18 cellular contexts compared by ENCODE assay signal in genomic region chr18:68489018-68489792, GRCh38.
DNase-seq lines count a peak whose midpoint lies in the region; ATAC-seq, FAIRE-seq and TF ChIP-seq lines count a peak whose summit lies in the region.
"Had no signal": no experiment of that assay in that cellular context is flagged by ENCODE, and none has a peak within 500 bp of the region (broad histone marks: within the 10 kb centered on the region; RNA-seq: fewer than 3 reads in every experiment).

No MANE protein-coding gene starts in this region.

- H2AFZ ChIP-seq in Loucy (ENCODE audit: low read length) = peak overlapping the region; percentile 25

- H3K4me1 Mint-ChIP-seq in mesothelial cell of epicardium = no peaks in the 10 kb centered on the region
- no peaks in the 10 kb centered on the region for H3K4me1 Mint-ChIP-seq in activated naive CD4-positive, alpha-beta T cell treated with anti-CD3 and anti-CD28 coated beads, Interleukin-2, amount 10 ng/mL, durations not matched to agents 7 days and 5 days
- H3K4me1 Mint-ChIP-seq: activated naive CD8-positive, alpha-beta T cell treated with anti-CD3 and anti-CD28 coated beads, Interleukin-2, amount 10 ng/mL, durations not matched to agents 7 days and 5 days; nephron progenitor cell had no signal

- TF ChIP-seq CTCF in Loucy (conservative IDR thresholded peaks at IDR 0.05; ENCODE audit: low read length) (no peak), mesothelial cell of epicardium (IDR thresholded peaks at IDR 0.05; ENCODE audit: unreplicated experiment) (no peak), pancreas (IDR thresholded peaks at IDR 0.05) (no peak)

- WGBS in pancreas, 2 donors = 27 to 29% methylated on average over 6 of the region's 6 CpGs

- ATAC-seq in esophagus mucosa = peak; percentile 38
- no peak for ATAC-seq in GM18858 (IDR thresholded peaks at IDR 0.05; ENCODE audit: unreplicated experiment)
- no peak for ATAC-seq in pancreas
- ATAC-seq: activated CD8-positive, alpha-beta T cell treated with anti-CD3 and anti-CD28 coated beads, Interleukin-2, amount 10 ng/mL, durations not matched to agents 7 days and 5 days; activated T-cell treated with anti-CD3 and anti-CD28 coated beads, Interleukin-2, amount 50 U/mL, for 72 hours; GM12878; Panc1 had no signal

- no peak overlapping the region for H3K27ac ChIP-seq in pancreas
- H3K27ac ChIP-seq: right atrium auricular region had no signal

- no peaks in the 10 kb centered on the region for H3K9me2 ChIP-seq in Loucy (replicated peaks; ENCODE audit: low read depth, low read length)

- intact Hi-C loops in pancreas (cut with DNase I) = no loop called here

- no peak overlapping the region for H3K9ac ChIP-seq in Loucy (ENCODE audit: low read depth, low read length, poor library complexity, severe bottlenecking)

- H3K4me3 Mint-ChIP-seq in mesothelial cell of epicardium = no peak overlapping the region
- H3K4me3 Mint-ChIP-seq in activated naive CD4-positive, alpha-beta T cell treated with anti-CD3 and anti-CD28 coated beads, Interleukin-2, amount 10 ng/mL, durations not matched to agents 7 days and 5 days = no peak overlapping the region
- H3K4me3 Mint-ChIP-seq: activated CD8-positive, alpha-beta T cell treated with anti-CD3 and anti-CD28 coated beads, Interleukin-2, amount 10 ng/mL, durations not matched to agents 7 days and 5 days; activated naive CD8-positive, alpha-beta T cell treated with anti-CD3 and anti-CD28 coated beads, Interleukin-2, amount 10 ng/mL, durations not matched to agents 7 days and 5 days; activated T-cell treated with anti-CD3 and anti-CD28 coated beads, Interleukin-2, amount 50 U/mL, for 72 hours; nephron progenitor cell had no signal

- DNase-seq in EH (ENCODE audit: low read depth) = peak; percentile 36
- no peak for DNase-seq in mesothelial cell of epicardium (ENCODE audit: low spot score in 2 of 2, unreplicated experiment in 2 of 2)
- no peak for DNase-seq in activated CD4-positive, alpha-beta T cell treated with anti-CD3 and anti-CD28 coated beads for 4 hours
- DNase-seq in activated naive CD4-positive, alpha-beta T cell treated with anti-CD3 and anti-CD28 coated beads, Interleukin-2, amount 10 ng/mL, durations not matched to agents 7 days and 5 days = no peak
- DNase-seq in pancreas = no peak
- DNase-seq: activated CD8-positive, alpha-beta T cell treated with anti-CD3 and anti-CD28 coated beads, Interleukin-2, amount 10 ng/mL, durations not matched to agents 7 days and 5 days; activated naive CD8-positive, alpha-beta T cell treated with anti-CD3 and anti-CD28 coated beads, Interleukin-2, amount 10 ng/mL, durations not matched to agents 7 days and 5 days; activated T-cell treated with anti-CD3 and anti-CD28 coated beads, Interleukin-2, amount 50 U/mL, for 72 hours; NCI-H187 treated with DMSO at 0.1 percent for 48 hours; NCI-H524; nephron progenitor cell had no signal

- peak overlapping the region; percentile 17 for H3K27ac Mint-ChIP-seq in mesothelial cell of epicardium
- H3K27ac Mint-ChIP-seq in activated naive CD4-positive, alpha-beta T cell treated with anti-CD3 and anti-CD28 coated beads, Interleukin-2, amount 10 ng/mL, durations not matched to agents 7 days and 5 days = no peak overlapping the region
- H3K27ac Mint-ChIP-seq: activated CD8-positive, alpha-beta T cell treated with anti-CD3 and anti-CD28 coated beads, Interleukin-2, amount 10 ng/mL, durations not matched to agents 7 days and 5 days; activated naive CD8-positive, alpha-beta T cell treated with anti-CD3 and anti-CD28 coated beads, Interleukin-2, amount 10 ng/mL, durations not matched to agents 7 days and 5 days; activated T-cell treated with anti-CD3 and anti-CD28 coated beads, Interleukin-2, amount 50 U/mL, for 72 hours; nephron progenitor cell had no signal

- no peaks in the 10 kb centered on the region for H3K36me3 Mint-ChIP-seq in mesothelial cell of epicardium
- H3K36me3 Mint-ChIP-seq in activated naive CD4-positive, alpha-beta T cell treated with anti-CD3 and anti-CD28 coated beads, Interleukin-2, amount 10 ng/mL, durations not matched to agents 7 days and 5 days = no peaks in the 10 kb centered on the region
- H3K36me3 Mint-ChIP-seq: activated naive CD8-positive, alpha-beta T cell treated with anti-CD3 and anti-CD28 coated beads, Interleukin-2, amount 10 ng/mL, durations not matched to agents 7 days and 5 days had no signal

- H3K27me3 Mint-ChIP-seq in mesothelial cell of epicardium (ENCODE audit: low read depth) = no peaks in the 10 kb centered on the region
- H3K27me3 Mint-ChIP-seq in activated naive CD4-positive, alpha-beta T cell treated with anti-CD3 and anti-CD28 coated beads, Interleukin-2, amount 10 ng/mL, durations not matched to agents 7 days and 5 days = no peaks in the 10 kb centered on the region

- no peaks in the 10 kb centered on the region for H3K4me1 ChIP-seq in Loucy (ENCODE audit: insufficient read depth, low read length, poor library complexity, severe bottlenecking)
- H3K4me1 ChIP-seq in pancreas = no peaks in the 10 kb centered on the region
- H3K4me1 ChIP-seq: right atrium auricular region had no signal

- no peaks in the 10 kb centered on the region for H3K27me3 ChIP-seq in Loucy (ENCODE audit: insufficient read depth, low read length, poor library complexity, severe bottlenecking)
- no peaks in the 10 kb centered on the region for H3K27me3 ChIP-seq in pancreas
- H3K27me3 ChIP-seq: right atrium auricular region had no signal

- H3K9me3 Mint-ChIP-seq in mesothelial cell of epicardium = peaks cover 3% of the 10 kb centered on the region
- no peaks in the 10 kb centered on the region for H3K9me3 Mint-ChIP-seq in activated naive CD4-positive, alpha-beta T cell treated with anti-CD3 and anti-CD28 coated beads, Interleukin-2, amount 10 ng/mL, durations not matched to agents 7 days and 5 days
- H3K9me3 Mint-ChIP-seq: activated naive CD8-positive, alpha-beta T cell treated with anti-CD3 and anti-CD28 coated beads, Interleukin-2, amount 10 ng/mL, durations not matched to agents 7 days and 5 days; activated T-cell treated with anti-CD3 and anti-CD28 coated beads, Interleukin-2, amount 50 U/mL, for 72 hours; nephron progenitor cell had no signal

- H3K36me3 ChIP-seq in Loucy (ENCODE audit: insufficient read depth, low read length) (no peaks in the 10 kb centered on the region), pancreas (no peaks in the 10 kb centered on the region)
- H3K36me3 ChIP-seq: right atrium auricular region had no signal

- no peak overlapping the region for H3K4me2 ChIP-seq in Loucy (ENCODE audit: low read depth, low read length, poor library complexity, severe bottlenecking)

- no peaks in the 10 kb centered on the region for H3K9me3 ChIP-seq in Loucy (ENCODE audit: insufficient read depth, low read depth, low read length)
- H3K9me3 ChIP-seq in pancreas = no peaks in the 10 kb centered on the region
- H3K9me3 ChIP-seq: right atrium auricular region had no signal

- H3K4me3 ChIP-seq in Loucy (ENCODE audit: low read length, poor library complexity, severe bottlenecking) (no peak overlapping the region), pancreas (no peak overlapping the region)
- H3K4me3 ChIP-seq: GM12878, lung, right atrium auricular region had no signal

- H4K20me1 ChIP-seq in Loucy (ENCODE audit: insufficient read depth, low read length, poor library complexity, severe bottlenecking) = no peaks in the 10 kb centered on the region

- CTCF ChIA-PET in activated naive CD4-positive, alpha-beta T cell treated with anti-CD3 and anti-CD28 coated beads, Interleukin-2, amount 10 ng/mL, durations not matched to agents 7 days and 5 days (lab: Charles Lee) = no interaction called here

- no peaks in the 10 kb centered on the region for H3K79me2 ChIP-seq in Loucy (ENCODE audit: insufficient read depth, low read length)

- H3F3A ChIP-seq in Loucy (ENCODE audit: low read depth) = no peaks in the 10 kb centered on the region

- FAIRE-seq in pancreas (lab: Jason Lieb, UNC) = no peak
- FAIRE-seq: GM12878 had no signal
